10 cellular contexts compared by ENCODE assay signal in genomic region chr20:37521091-37521771, GRCh38. TPM values are rescaled to one million over a fixed set of nuclear protein-coding genes. Genes with fewer than 3 reads are reported as not detected.
DNase-seq lines count a peak whose midpoint lies in the region; ATAC-seq, FAIRE-seq and TF ChIP-seq lines count a peak whose summit lies in the region.
"Had no signal": no experiment of that assay in that cellular context is flagged by ENCODE, and none has a peak within 500 bp of the region (broad histone marks: within the 10 kb centered on the region; RNA-seq: fewer than 3 reads in every experiment).

NNAT (plus strand) TSS chr20:37521250; CDS start chr20:37521332, 82 bp downstream.

- peak; percentile 61 for DNase-seq in D721Med (ENCODE audit: insufficient read length, low spot score)
- peak in 2 of 34 experiments; percentile 10 to 13 for DNase-seq in T-cell
- no peak for DNase-seq in epithelial cell of proximal tubule (ENCODE audit: low read depth)
- no peak for DNase-seq in omental fat pad (ENCODE audit: low spot score)
- no peak for DNase-seq in SIG-M5 treated with dmso at 0.1 percent for 504 hours (lab: John Stamatoyannopoulos, UW; ENCODE audit: unreplicated experiment)
- DNase-seq: heart left ventricle, NCI-H1417 treated with DMSO at 0.1 percent for 48 hours had no signal

- ATAC-seq in T-cell (replicated peaks in 1 of 4) (peak in 2 of 4 experiments; percentile 11 to 26), omental fat pad (ENCODE audit: low FRiP score) (no peak), HG03025 (IDR thresholded peaks at IDR 0.05; ENCODE audit: low FRiP score, unreplicated experiment) (no peak), HG03196 (IDR thresholded peaks at IDR 0.05; ENCODE audit: unreplicated experiment) (no peak), HG02938 (IDR thresholded peaks at IDR 0.05; ENCODE audit: unreplicated experiment) (no peak)
- ATAC-seq: heart left ventricle had no signal

- FAIRE-seq in D721Med (lab: Jason Lieb, UNC) = no peak

- no peaks in the 10 kb centered on the region for H3K27me3 Mint-ChIP-seq in T-cell

- peak within 1 kb of the TSS; percentile 37 to 66 (median 65) for H3K4me3 Mint-ChIP-seq in T-cell

- no peaks in the 10 kb centered on the region for H3K9me3 Mint-ChIP-seq in T-cell

- H3K4me1 Mint-ChIP-seq in T-cell = peaks cover 59 to 78% (median 61%) of the 10 kb centered on the region in 3 donors

- peaks cover 31% of the 10 kb centered on the region for H3K36me3 Mint-ChIP-seq in T-cell

- POLR2A ChIA-PET in T-cell (lab: Charles Lee) = no interaction called here

- TF ChIP-seq CTCF in D721Med (IDR thresholded peaks at IDR 0.05; ENCODE audit: insufficient read depth, missing control alignments) = no peak
- no peak for TF ChIP-seq CTCF in epithelial cell of proximal tubule (conservative IDR thresholded peaks at IDR 0.05; ENCODE audit: low read depth, low read length)
- no peak for TF ChIP-seq CTCF in omental fat pad (IDR thresholded peaks at IDR 0.05)

- CTCF ChIA-PET in T-cell (lab: Charles Lee) = no interaction called here

- no peak within 1 kb of the TSS for H3K4me3 ChIP-seq in epithelial cell of proximal tubule (ENCODE audit: low read depth, low read length)

- H3K27ac Mint-ChIP-seq in T-cell = no peak within 1 kb of the TSS

RNA-seq across cellular contexts. Expression of gene NNAT, which starts in this region (rescaled TPM):
- total RNA-seq in T-cell = under 1 TPM in 1 of 5 donors, not detected in 4; 0.20 TPM
- 41.0 and 65.2 TPM in 2 replicates for total RNA-seq in epithelial cell of proximal tubule
- 10 to 100 TPM in 3 of 4 donors, 1 to 10 TPM in 1; 7.4 to 44.4 (median 23.2) TPM for total RNA-seq in omental fat pad

Comparison
In these comparisons a context has a peak if more than half of its experiments do, and no peak if none do; other contexts are left out.
1. RNA of gene NNAT (total RNA-seq): 41.0 to 65.2 TPM in epithelial cell of proximal tubule and 7.4 to 44.4 TPM in omental fat pad; 0.20 TPM in T-cell; every median in the first group is over 4 times any median in the second.